Comparison of ENCODE assay signal across 14 cellular contexts in the genomic region with DNA sequence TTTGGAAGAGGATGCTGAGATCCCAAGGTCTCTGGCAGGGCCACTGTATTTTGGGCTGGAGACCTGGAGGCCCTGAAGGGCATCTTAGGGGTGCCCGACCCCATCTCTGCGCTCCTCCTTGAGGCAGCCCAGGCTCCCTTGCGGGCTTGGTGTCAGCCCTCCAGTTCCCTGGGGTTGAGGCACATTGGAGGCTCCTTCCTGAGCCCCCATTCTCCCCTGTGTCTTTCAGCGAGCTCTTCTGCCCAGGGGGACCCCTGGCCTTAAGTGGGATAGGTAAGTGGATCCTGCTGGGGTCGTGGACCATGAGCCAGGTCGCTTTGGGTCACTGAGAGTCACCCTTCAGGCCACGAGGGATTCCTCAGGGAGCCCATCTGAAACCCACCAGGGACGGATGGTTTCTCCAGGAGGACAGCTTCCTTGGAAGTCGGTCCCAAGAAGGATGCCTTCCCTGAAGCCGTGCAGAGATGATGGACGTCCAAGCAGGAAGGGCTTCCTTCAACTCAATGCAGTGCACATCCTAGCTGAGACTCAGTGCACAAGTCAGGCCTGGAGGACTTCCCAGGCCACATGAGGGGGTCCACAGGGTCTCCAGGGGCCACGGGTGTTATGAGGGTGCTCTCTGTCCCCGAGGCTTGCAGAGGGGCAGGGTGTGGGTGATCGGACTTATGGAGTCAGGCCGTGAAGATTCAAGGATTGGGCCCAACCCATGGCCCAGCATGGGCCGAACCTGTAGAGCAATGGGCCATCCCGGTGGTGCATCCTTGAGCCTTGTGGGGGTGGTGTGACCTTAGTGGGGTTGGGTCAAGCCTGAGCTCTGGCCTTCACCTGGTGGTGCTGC.
A peak's percentile ranks its signal among the peaks of the same experiment; 100 is the strongest.
DNase-seq lines count a peak whose midpoint lies in the region; ATAC-seq, FAIRE-seq and TF ChIP-seq lines count a peak whose summit lies in the region.
"Had no signal": no experiment of that assay in that cellular context is flagged by ENCODE, and none has a peak within 500 bp of the region (broad histone marks: within the 10 kb centered on the region; RNA-seq: fewer than 3 reads in every experiment).

No MANE protein-coding gene starts in this region.

- DNase-seq in right lobe of liver, result peak in 2 of 3 donors; percentile 5 to 39
- no peak for DNase-seq in HepG2 (ENCODE audit: low spot score)
- peak in 28 of 42 donors; percentile 0 to 39 (median 8) for DNase-seq in head of caudate nucleus
- peak; percentile 51 for DNase-seq in natural killer cell treated with Interleukin-12 subunit alpha and Interleukin-12 subunit beta and Interleukin-15 and Interleukin-18, amount 100 ng/mL, for 72 hours (ENCODE audit: low spot score)
- DNase-seq in NK-92 treated with Interleukin-12 subunit alpha and Interleukin-12 subunit beta, amount 100 ng/mL, for 24 hours (lab: John Stamatoyannopoulos, UW), result no peak
- DNase-seq in NCI-H128 (lab: John Stamatoyannopoulos, UW; ENCODE audit: unreplicated experiment), result no peak
- no peak for DNase-seq in NCI-H526 (lab: John Stamatoyannopoulos, UW)
- DNase-seq: Calu3; GM23248; MV-4-11; stimulated activated naive B cell treated with anti-CD40 and anti-IgM and Interleukin-4, amounts not matched to agents 10 μg/mL and 1 μg/mL and 100 μg/mL, for 72 hours had no signal

- no peak overlapping the region for H3K4me2 ChIP-seq in HepG2 (ENCODE audit: low read depth, low read length)

- no TSS peak for BruUV-seq in HepG2 (replicated peaks; lab: Mats Ljungman, UMichigan)

- H3K27me3 Mint-ChIP-seq in natural killer cell treated with Interleukin-12 subunit alpha and Interleukin-12 subunit beta and Interleukin-15 and Interleukin-18, amount 100 ng/mL, for 72 hours, result no peaks in the 10 kb centered on the region
- H3K27me3 Mint-ChIP-seq: stimulated activated naive B cell treated with anti-CD40 and anti-IgM and Interleukin-4, amounts not matched to agents 10 μg/mL and 1 μg/mL and 100 μg/mL, for 72 hours had no signal

- TF ChIP-seq RAD21 in HepG2 (CRISPR knock-in tag; IDR thresholded peaks at IDR 0.05), result no peak

- no peak overlapping the region for H3K27ac ChIP-seq in right lobe of liver
- no peak overlapping the region for H3K27ac ChIP-seq in HepG2 (ENCODE audit: extremely low read length, insufficient read depth, low read length)
- H3K27ac ChIP-seq: GM23248, sigmoid colon had no signal

- H3K27ac Mint-ChIP-seq in natural killer cell treated with Interleukin-12 subunit alpha and Interleukin-12 subunit beta and Interleukin-15 and Interleukin-18, amount 100 ng/mL, for 72 hours, result no peak overlapping the region
- H3K27ac Mint-ChIP-seq: stimulated activated naive B cell treated with anti-CD40 and anti-IgM and Interleukin-4, amounts not matched to agents 10 μg/mL and 1 μg/mL and 100 μg/mL, for 72 hours had no signal

- no peak overlapping the region for H3K4me3 Mint-ChIP-seq in natural killer cell treated with Interleukin-12 subunit alpha and Interleukin-12 subunit beta and Interleukin-15 and Interleukin-18, amount 100 ng/mL, for 72 hours
- H3K4me3 Mint-ChIP-seq: stimulated activated naive B cell treated with anti-CD40 and anti-IgM and Interleukin-4, amounts not matched to agents 10 μg/mL and 1 μg/mL and 100 μg/mL, for 72 hours had no signal

- H3K4me1 Mint-ChIP-seq in natural killer cell treated with Interleukin-12 subunit alpha and Interleukin-12 subunit beta and Interleukin-15 and Interleukin-18, amount 100 ng/mL, for 72 hours (ENCODE audit: low read depth in 2 of 2), result no peaks in the 10 kb centered on the region
- H3K4me1 Mint-ChIP-seq: stimulated activated naive B cell treated with anti-CD40 and anti-IgM and Interleukin-4, amounts not matched to agents 10 μg/mL and 1 μg/mL and 100 μg/mL, for 72 hours had no signal

- TF ChIP-seq POLR2A in right lobe of liver (IDR thresholded peaks at IDR 0.05) (no peak), HepG2 (IDR thresholded peaks at IDR 0.05; ENCODE audit: insufficient read depth in 1 of 2, low read depth in 2 of 2, low read length in 2 of 2) (no peak)

- CTCF ChIA-PET in HepG2 (lab: Yijun Ruan, JAX; ENCODE audit: low intra/inter-chr PET ratio, low total read pairs), result no interaction called here

- ATAC-seq in right lobe of liver (no peak), HepG2 (no peak), GM18498 (IDR thresholded peaks at IDR 0.05; ENCODE audit: unreplicated experiment) (no peak)
- no peak for ATAC-seq in natural killer cell treated with Interleukin-12 subunit alpha and Interleukin-12 subunit beta and Interleukin-15 and Interleukin-18, amount 100 ng/mL, for 72 hours

- no peaks in the 10 kb centered on the region for H3K79me2 ChIP-seq in HepG2 (ENCODE audit: insufficient read depth, low read length)

- peaks cover 5% of the 10 kb centered on the region for H3K36me3 Mint-ChIP-seq in natural killer cell treated with Interleukin-12 subunit alpha and Interleukin-12 subunit beta and Interleukin-15 and Interleukin-18, amount 100 ng/mL, for 72 hours
- H3K36me3 Mint-ChIP-seq: stimulated activated naive B cell treated with anti-CD40 and anti-IgM and Interleukin-4, amounts not matched to agents 10 μg/mL and 1 μg/mL and 100 μg/mL, for 72 hours had no signal

- intact Hi-C loops in right lobe of liver (cut with DNase I), result no loop called here
- intact Hi-C loops in HepG2 (cut with micrococcal nuclease; ENCODE audit: unreplicated experiment), result no loop called here
- intact Hi-C loops in head of caudate nucleus (cut with DNase I), result no loop called here

- TF ChIP-seq EP300 in HepG2 (IDR thresholded peaks at IDR 0.05; ENCODE audit: low read depth in 2 of 2, low read length in 2 of 2) (no peak), HepG2 (CRISPR knock-in tag; IDR thresholded peaks at IDR 0.05; ENCODE audit: borderline replicate concordance) (no peak)

- H3K36me3 ChIP-seq in right lobe of liver (no peaks in the 10 kb centered on the region), HepG2 (replicated peaks in 1 of 2; ENCODE audit: control insufficient read depth in 1 of 2, insufficient read depth in 2 of 2, low read length in 2 of 2) (no peaks in the 10 kb centered on the region)
- H3K36me3 ChIP-seq: sigmoid colon had no signal

- H3K4me1 ChIP-seq in right lobe of liver (no peaks in the 10 kb centered on the region), HepG2 (ENCODE audit: insufficient read depth, low read length) (no peaks in the 10 kb centered on the region)
- H3K4me1 ChIP-seq: sigmoid colon had no signal

- H3K4me3 ChIP-seq in right lobe of liver (no peak overlapping the region), HepG2 (replicated peaks in 1 of 3; ENCODE audit: insufficient read depth in 1 of 3, low read depth in 2 of 3, low read length in 3 of 3) (no peak overlapping the region)
- H3K4me3 ChIP-seq: GM23248, sigmoid colon had no signal

- H3K9me3 ChIP-seq in right lobe of liver, result no peaks in the 10 kb centered on the region
- H3K9me3 ChIP-seq in HepG2 (ENCODE audit: low read length), result peaks cover 100% of the 10 kb centered on the region

- in situ Hi-C loops in HepG2 (cut with HindIII; ENCODE audit: extremely low pct_ligation_motif_present, low pct_unique_long_range_greater_than_20kb), result no loop called here

- POLR2A ChIA-PET in HepG2 (lab: Yijun Ruan, JAX), result no interaction called here

- no peak overlapping the region for H3K9ac ChIP-seq in HepG2 (ENCODE audit: insufficient read depth, low read depth, low read length)
- H3K9ac ChIP-seq: GM23248 had no signal

- no peaks in the 10 kb centered on the region for H4K20me1 ChIP-seq in HepG2 (ENCODE audit: insufficient read depth, low read length)

- H2AFZ ChIP-seq in HepG2 (ENCODE audit: low read length), result no peak overlapping the region
- H2AFZ ChIP-seq: GM23248 had no signal

- H3K9me3 Mint-ChIP-seq in natural killer cell treated with Interleukin-12 subunit alpha and Interleukin-12 subunit beta and Interleukin-15 and Interleukin-18, amount 100 ng/mL, for 72 hours, result peaks cover 6% of the 10 kb centered on the region

- WGBS in right lobe of liver (ENCODE audit: insufficient coverage, low coverage, low lambda C conversion rate, missing lambda C conversion rate), result 80% methylated on average over 1 of the region's 17 CpGs
- no CpG with 5 or more reads among the region's 17 CpGs for WGBS in HepG2 (ENCODE audit: low lambda C conversion rate)

- H3K27me3 ChIP-seq in right lobe of liver (no peaks in the 10 kb centered on the region), HepG2 (ENCODE audit: control insufficient read depth in 1 of 2, insufficient read depth in 2 of 2, low read length in 2 of 2) (no peaks in the 10 kb centered on the region; a peak in 1 of 5 replicates)
- H3K27me3 ChIP-seq: sigmoid colon had no signal

- FAIRE-seq in HepG2 (lab: Jason Lieb, UNC), result no peak
- FAIRE-seq: colon had no signal

- no peak for TF ChIP-seq CTCF in right lobe of liver (IDR thresholded peaks at IDR 0.05)
- TF ChIP-seq CTCF in HepG2 (CRISPR knock-in tag; IDR thresholded peaks at IDR 0.05), result no peak

TF ChIP-seq in HepG2, 621 proteins besides CTCF, POLR2A, EP300 and RAD21:
- TF ChIP-seq ZNF562 (CRISPR knock-in tag; IDR thresholded peaks at IDR 0.05; ENCODE audit: borderline replicate concordance) (no peak), TOE1 (CRISPR knock-in tag; IDR thresholded peaks at IDR 0.05) (no peak), ZNF513 (CRISPR knock-in tag; conservative IDR thresholded peaks at IDR 0.05) (no peak), ZBTB21 (CRISPR knock-in tag; IDR thresholded peaks at IDR 0.05) (no peak)

Comparison
In these comparisons a context has a peak if more than half of its experiments do, and no peak if none do; other contexts are left out.
1. DNase-seq: peak in right lobe of liver (2 of 3), head of caudate nucleus (28 of 42) and natural killer cell treated with Interleukin-12 subunit alpha and Interleukin-12 subunit beta and Interleukin-15 and Interleukin-18, amount 100 ng/mL, for 72 hours (single experiment); none in HepG2 (single experiment), NK-92 treated with Interleukin-12 subunit alpha and Interleukin-12 subunit beta, amount 100 ng/mL, for 24 hours (single experiment), NCI-H128 (single experiment) and NCI-H526 (0 of 2).